ENCODE assay signal across 8 cellular contexts in the genomic region with DNA sequence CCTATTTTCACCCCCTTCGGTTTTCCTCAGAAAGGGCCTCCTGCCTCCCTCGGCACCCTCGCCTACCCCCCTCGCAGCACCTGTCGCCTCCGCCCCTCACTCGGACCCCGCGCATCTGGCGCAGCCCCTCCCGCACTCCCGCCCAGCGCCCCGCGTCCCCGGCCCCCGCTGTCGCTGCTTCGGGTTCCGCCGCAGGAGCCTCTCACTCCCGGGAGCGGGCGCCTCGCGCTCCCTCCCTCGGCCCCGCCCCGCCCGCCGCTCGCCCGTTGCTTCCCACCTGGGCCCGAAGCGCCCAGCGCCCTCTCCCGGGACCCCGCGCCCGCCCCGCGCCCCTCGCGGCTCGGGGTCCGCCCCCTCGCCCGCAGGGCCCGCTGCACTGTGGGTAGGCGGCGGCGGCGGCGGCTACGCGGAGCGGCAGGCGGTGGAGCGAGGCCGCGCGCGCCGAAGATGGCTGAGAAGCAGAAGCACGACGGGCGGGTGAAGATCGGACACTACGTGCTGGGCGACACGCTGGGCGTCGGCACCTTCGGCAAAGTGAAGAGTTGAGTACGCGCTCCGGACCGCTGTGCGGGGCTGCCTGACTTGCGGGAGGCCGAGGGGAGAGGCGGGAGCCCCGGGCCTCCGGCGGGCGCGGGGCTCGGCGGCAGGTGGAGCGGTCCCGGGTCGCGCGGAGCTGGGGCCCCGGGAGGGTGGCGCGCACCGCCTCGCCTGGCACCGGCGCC. TPM values are rescaled to one million over a fixed set of nuclear protein-coding genes. Genes with fewer than 3 reads are reported as not detected.
DNase-seq lines count a peak whose midpoint lies in the region; ATAC-seq and TF ChIP-seq lines count a peak whose summit lies in the region.

A gene (plus strand): TSS at position 374 of the 722 bp plus-strand sequence. CDS start 74 bp downstream, at position 448.

- peak; percentile 30 for TF ChIP-seq RAD21 in neural cell (conservative IDR thresholded peaks at IDR 0.05)

- H3K27me3 ChIP-seq in HUES48 (ENCODE audit: control insufficient read depth, insufficient read depth, low read length) (peaks cover 29% of the 10 kb centered on the region), gastroesophageal sphincter (no peaks in the 10 kb centered on the region), neural cell (ENCODE audit: insufficient read depth, low read depth, low read length) (no peaks in the 10 kb centered on the region)

- POLR2A ChIA-PET in activated CD8-positive, alpha-beta T cell treated with anti-CD3 and anti-CD28 coated beads for 36 hours (lab: Charles Lee), result no interaction called here

- no peaks in the 10 kb centered on the region for H3K9me2 ChIP-seq in neural cell (ENCODE audit: insufficient read depth, low read length)

- H3K9ac ChIP-seq in HUES48 (ENCODE audit: low read depth, low read length), result peak within 1 kb of the TSS; percentile 61
- peak within 1 kb of the TSS; percentile 75 for H3K9ac ChIP-seq in neural cell (ENCODE audit: low read length)

- peaks cover 16% of the 10 kb centered on the region for H3K4me1 ChIP-seq in HUES48 (ENCODE audit: control insufficient read depth, insufficient read depth, low read length)
- H3K4me1 ChIP-seq in gastroesophageal sphincter, result peaks cover 0 to 32% (median 0%) of the 10 kb centered on the region in 3 donors

- H3K4me1 Mint-ChIP-seq in activated CD8-positive, alpha-beta T cell treated with anti-CD3 and anti-CD28 coated beads for 36 hours (ENCODE audit: low read depth), result peaks cover 6% of the 10 kb centered on the region

- no peaks in the 10 kb centered on the region for H3K36me3 ChIP-seq in HUES48 (ENCODE audit: control insufficient read depth, insufficient read depth, low read length)
- H3K36me3 ChIP-seq in gastroesophageal sphincter, result no peaks in the 10 kb centered on the region
- no peaks in the 10 kb centered on the region for H3K36me3 ChIP-seq in neural cell (ENCODE audit: insufficient read depth, low read length)

- no peaks in the 10 kb centered on the region for H3K36me3 Mint-ChIP-seq in activated CD8-positive, alpha-beta T cell treated with anti-CD3 and anti-CD28 coated beads for 36 hours (ENCODE audit: low read depth)

- H3K4me3 ChIP-seq in HUES48 (ENCODE audit: low read depth, low read length) (peak within 1 kb of the TSS; percentile 92), gastroesophageal sphincter (peak within 1 kb of the TSS; percentile 46 to 69), neural cell (ENCODE audit: low read length) (peak within 1 kb of the TSS; percentile 92)

- no peak for TF ChIP-seq CTCF in activated CD8-positive, alpha-beta T cell treated with anti-CD3 and anti-CD28 coated beads for 36 hours (IDR thresholded peaks at IDR 0.05)
- TF ChIP-seq CTCF in gastroesophageal sphincter (IDR thresholded peaks at IDR 0.05), result no peak
- peak; percentile 23 for TF ChIP-seq CTCF in neural cell (IDR thresholded peaks at IDR 0.05; ENCODE audit: poor library complexity, severe bottlenecking)

- H3K9me3 Mint-ChIP-seq in activated CD8-positive, alpha-beta T cell treated with anti-CD3 and anti-CD28 coated beads for 36 hours, result no peaks in the 10 kb centered on the region

- H3K9me3 ChIP-seq in HUES48 (ENCODE audit: control insufficient read depth, insufficient read depth, low read length), result no peaks in the 10 kb centered on the region
- H3K9me3 ChIP-seq in gastroesophageal sphincter, result no peaks in the 10 kb centered on the region
- H3K9me3 ChIP-seq in neural cell (ENCODE audit: low read length), result no peaks in the 10 kb centered on the region

- peak within 1 kb of the TSS; percentile 67 for H2AFZ ChIP-seq in neural cell (ENCODE audit: low read depth, low read length)

- peak; percentile 42 for ATAC-seq in activated CD8-positive, alpha-beta T cell treated with anti-CD3 and anti-CD28 coated beads for 36 hours
- ATAC-seq in gastroesophageal sphincter (peak; percentile 79), GM19023 (IDR thresholded peaks at IDR 0.05; ENCODE audit: unreplicated experiment) (no peak), HG03378 (IDR thresholded peaks at IDR 0.05; ENCODE audit: unreplicated experiment) (no peak)

- intact Hi-C loops in activated CD8-positive, alpha-beta T cell treated with anti-CD3 and anti-CD28 coated beads for 36 hours (cut with micrococcal nuclease), result no loop called here

- H3K27ac Mint-ChIP-seq in activated CD8-positive, alpha-beta T cell treated with anti-CD3 and anti-CD28 coated beads for 36 hours, result no peak within 1 kb of the TSS

- TF ChIP-seq POLR2A in gastroesophageal sphincter (IDR thresholded peaks at IDR 0.05), result peak in 1 of 2 donors; percentile 35

- peak within 1 kb of the TSS; percentile 50 for H3K4me3 Mint-ChIP-seq in activated CD8-positive, alpha-beta T cell treated with anti-CD3 and anti-CD28 coated beads for 36 hours

- H3K4me2 ChIP-seq in neural cell (ENCODE audit: low read length), result peak within 1 kb of the TSS; percentile 91

- DNase-seq in NCI-H1417 (lab: John Stamatoyannopoulos, UW) (peak; percentile 45 to 62 (median 56)), NCI-H1417 treated with DMSO at 0.1 percent for 48 hours (lab: John Stamatoyannopoulos, UW) (no peak)
- peak; percentile 13 for DNase-seq in activated CD8-positive, alpha-beta T cell treated with anti-CD3 and anti-CD28 coated beads for 36 hours

- H4K20me1 ChIP-seq in neural cell (ENCODE audit: insufficient read depth), result no peaks in the 10 kb centered on the region

- WGBS in gastroesophageal sphincter (ENCODE audit: low coverage in 1 of 2), 2 donors, result 0 to 2% methylated on average over 4 to 10 of the region's 101 CpGs

- CTCF ChIA-PET in activated CD8-positive, alpha-beta T cell treated with anti-CD3 and anti-CD28 coated beads for 36 hours (lab: Charles Lee), result no interaction called here

- TF ChIP-seq EP300 in gastroesophageal sphincter (IDR thresholded peaks at IDR 0.05) (no peak), neural cell (conservative IDR thresholded peaks at IDR 0.05; ENCODE audit: poor library complexity, severe bottlenecking) (peak; percentile 34)

- H3K27ac ChIP-seq in HUES48 (ENCODE audit: low read depth, low read length) (no peak within 1 kb of the TSS), gastroesophageal sphincter (peak within 1 kb of the TSS; percentile 52 to 90 (median 90)), neural cell (ENCODE audit: low read length) (no peak within 1 kb of the TSS)

- H3K27me3 Mint-ChIP-seq in activated CD8-positive, alpha-beta T cell treated with anti-CD3 and anti-CD28 coated beads for 36 hours, result peaks cover 38% of the 10 kb centered on the region

- H3F3A ChIP-seq in neural cell (ENCODE audit: insufficient read depth, low read length, poor library complexity, severe bottlenecking), result no peaks in the 10 kb centered on the region

- H3K79me2 ChIP-seq in neural cell (replicated peaks; ENCODE audit: insufficient read depth, low read length), result peaks cover 15% of the 10 kb centered on the region

TF ChIP-seq in neural cell, 6 proteins besides CTCF, POLR2A, EP300 and RAD21:
- TF ChIP-seq EZH2 (IDR thresholded peaks at IDR 0.05; ENCODE audit: borderline replicate concordance, insufficient read depth, low read length, poor library complexity, severe bottlenecking) (no peak), TAF1 (IDR thresholded peaks at IDR 0.05; ENCODE audit: low read depth) (peak; percentile 30), MXI1 (conservative IDR thresholded peaks at IDR 0.05; ENCODE audit: poor library complexity, severe bottlenecking) (peak; percentile 72), SMC3 (conservative IDR thresholded peaks at IDR 0.05; ENCODE audit: poor library complexity) (peak; percentile 34), POLR2AphosphoS5 (IDR thresholded peaks at IDR 0.05) (peak; percentile 84)
- TF ChIP-seq, protein P1, sequence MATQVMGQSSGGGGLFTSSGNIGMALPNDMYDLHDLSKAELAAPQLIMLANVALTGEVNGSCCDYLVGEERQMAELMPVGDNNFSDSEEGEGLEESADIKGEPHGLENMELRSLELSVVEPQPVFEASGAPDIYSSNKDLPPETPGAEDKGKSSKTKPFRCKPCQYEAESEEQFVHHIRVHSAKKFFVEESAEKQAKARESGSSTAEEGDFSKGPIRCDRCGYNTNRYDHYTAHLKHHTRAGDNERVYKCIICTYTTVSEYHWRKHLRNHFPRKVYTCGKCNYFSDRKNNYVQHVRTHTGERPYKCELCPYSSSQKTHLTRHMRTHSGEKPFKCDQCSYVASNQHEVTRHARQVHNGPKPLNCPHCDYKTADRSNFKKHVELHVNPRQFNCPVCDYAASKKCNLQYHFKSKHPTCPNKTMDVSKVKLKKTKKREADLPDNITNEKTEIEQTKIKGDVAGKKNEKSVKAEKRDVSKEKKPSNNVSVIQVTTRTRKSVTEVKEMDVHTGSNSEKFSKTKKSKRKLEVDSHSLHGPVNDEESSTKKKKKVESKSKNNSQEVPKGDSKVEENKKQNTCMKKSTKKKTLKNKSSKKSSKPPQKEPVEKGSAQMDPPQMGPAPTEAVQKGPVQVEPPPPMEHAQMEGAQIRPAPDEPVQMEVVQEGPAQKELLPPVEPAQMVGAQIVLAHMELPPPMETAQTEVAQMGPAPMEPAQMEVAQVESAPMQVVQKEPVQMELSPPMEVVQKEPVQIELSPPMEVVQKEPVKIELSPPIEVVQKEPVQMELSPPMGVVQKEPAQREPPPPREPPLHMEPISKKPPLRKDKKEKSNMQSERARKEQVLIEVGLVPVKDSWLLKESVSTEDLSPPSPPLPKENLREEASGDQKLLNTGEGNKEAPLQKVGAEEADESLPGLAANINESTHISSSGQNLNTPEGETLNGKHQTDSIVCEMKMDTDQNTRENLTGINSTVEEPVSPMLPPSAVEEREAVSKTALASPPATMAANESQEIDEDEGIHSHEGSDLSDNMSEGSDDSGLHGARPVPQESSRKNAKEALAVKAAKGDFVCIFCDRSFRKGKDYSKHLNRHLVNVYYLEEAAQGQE (IDR thresholded peaks at IDR 0.05; ENCODE audit: borderline replicate concordance), result no peak
TF ChIP-seq in neural cell: peak in this region for 4.

RNA-seq across cellular contexts. Expression of the gene that starts here (rescaled TPM):
- total RNA-seq in activated CD8-positive, alpha-beta T cell treated with anti-CD3 and anti-CD28 coated beads for 36 hours, result not detected
- total RNA-seq in gastroesophageal sphincter, result 10 to 100 TPM; 29.3 to 63.3 (median 60.6) TPM
- 18.5 and 20.0 TPM in 2 replicates for polyA plus RNA-seq in neural cell
- 40.4 and 45.5 TPM in 2 replicates for polyA minus RNA-seq in neural cell

Comparison
In these comparisons a context has a peak if more than half of its experiments do, and no peak if none do; other contexts are left out.
1. RNA of the gene that starts here (total RNA-seq): 29.3 to 63.3 TPM in gastroesophageal sphincter; not detected in activated CD8-positive, alpha-beta T cell treated with anti-CD3 and anti-CD28 coated beads for 36 hours; every median in the first group is over 10 times any median in the second.
2. Peak in DNase-seq and ATAC-seq in activated CD8-positive, alpha-beta T cell treated with anti-CD3 and anti-CD28 coated beads for 36 hours; RNA of the gene not detected or under 1 TPM.
3. H3K27ac ChIP-seq: peak in gastroesophageal sphincter (4 of 4); none in HUES48 (single experiment) and neural cell (single experiment).
4. Peak in every context shown above with its lines, with median percentiles within 50 percentile points of each other: H3K4me3 ChIP-seq.